Comparison of ENCODE assay signal across 2 cellular contexts in genomic region chr12:57183939-57184725, GRCh38.
A peak's percentile ranks its signal among the peaks of the same experiment; 100 is the strongest.
TF ChIP-seq lines count a peak whose summit lies in the region.

No MANE protein-coding gene starts in this region.

TF ChIP-seq in WTC11, 78 proteins besides CTCF, POLR2A, EP300 and RAD21:
- TF ChIP-seq, protein P1, sequence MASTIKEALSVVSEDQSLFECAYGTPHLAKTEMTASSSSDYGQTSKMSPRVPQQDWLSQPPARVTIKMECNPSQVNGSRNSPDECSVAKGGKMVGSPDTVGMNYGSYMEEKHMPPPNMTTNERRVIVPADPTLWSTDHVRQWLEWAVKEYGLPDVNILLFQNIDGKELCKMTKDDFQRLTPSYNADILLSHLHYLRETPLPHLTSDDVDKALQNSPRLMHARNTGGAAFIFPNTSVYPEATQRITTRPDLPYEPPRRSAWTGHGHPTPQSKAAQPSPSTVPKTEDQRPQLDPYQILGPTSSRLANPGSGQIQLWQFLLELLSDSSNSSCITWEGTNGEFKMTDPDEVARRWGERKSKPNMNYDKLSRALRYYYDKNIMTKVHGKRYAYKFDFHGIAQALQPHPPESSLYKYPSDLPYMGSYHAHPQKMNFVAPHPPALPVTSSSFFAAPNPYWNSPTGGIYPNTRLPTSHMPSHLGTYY (CRISPR knock-in tag; IDR thresholded peaks at IDR 0.05), result no peak
- no peak for TF ChIP-seq ZNF263 (CRISPR knock-in tag; IDR thresholded peaks at IDR 0.05; ENCODE audit: low read depth)
- TF ChIP-seq ZMAT4 (CRISPR knock-in tag; IDR thresholded peaks at IDR 0.05), result no peak
- TF ChIP-seq CDX4 (CRISPR knock-in tag; IDR thresholded peaks at IDR 0.05; ENCODE audit: borderline replicate concordance), result no peak
- no peak for TF ChIP-seq MAX (CRISPR knock-in tag; IDR thresholded peaks at IDR 0.05)
- TF ChIP-seq FOXK1 (CRISPR knock-in tag; IDR thresholded peaks at IDR 0.05), result no peak
- TF ChIP-seq CREB1 (CRISPR knock-in tag; IDR thresholded peaks at IDR 0.05), result no peak
- no peak for TF ChIP-seq NR2C2 (CRISPR knock-in tag; IDR thresholded peaks at IDR 0.05)

TF ChIP-seq in HepG2, 621 proteins besides CTCF, POLR2A, EP300 and RAD21:
- TF ChIP-seq ZNF609 (CRISPR knock-in tag; IDR thresholded peaks at IDR 0.05; ENCODE audit: borderline replicate concordance) (no peak), AGO2 (optimal IDR thresholded peaks at IDR 0.05; ENCODE audit: low read depth, low read length) (peak; percentile 10)
TF ChIP-seq in HepG2: peak in this region for 1.
